Comparison of ENCODE assay signal across 8 cellular contexts in the genomic region with DNA sequence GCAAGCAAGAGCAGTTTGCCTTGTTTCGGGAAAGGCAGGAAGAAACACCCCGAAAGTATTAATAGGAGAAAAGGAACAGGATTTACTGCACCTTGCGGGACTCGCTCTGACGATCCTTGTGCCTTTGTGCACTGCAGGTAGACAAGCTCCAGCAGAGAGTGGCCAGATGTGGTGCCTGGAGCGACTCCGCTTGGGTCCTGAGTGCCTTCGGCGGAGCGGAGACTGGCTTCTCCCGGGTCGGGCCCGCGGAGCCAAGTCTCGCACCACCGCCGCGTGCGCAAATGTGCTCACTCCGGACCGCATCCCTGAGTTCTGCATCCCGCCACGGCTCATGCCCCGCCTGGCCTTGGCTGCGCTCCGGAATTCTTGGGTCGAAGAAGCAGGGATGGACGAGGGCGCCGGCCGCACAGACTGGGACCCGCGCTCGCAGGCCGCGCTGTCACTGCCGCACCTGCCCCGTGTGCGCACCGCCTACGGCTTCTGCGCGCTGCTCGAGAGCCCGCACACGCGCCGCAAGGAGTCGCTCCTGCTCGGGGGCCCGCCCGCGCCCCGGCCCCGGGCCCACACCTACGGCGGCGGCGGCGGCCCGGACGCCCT. TPM values are rescaled to one million over a fixed set of nuclear protein-coding genes. Genes with fewer than 3 reads are reported as not detected.
DNase-seq lines count a peak whose midpoint lies in the region; ATAC-seq and TF ChIP-seq lines count a peak whose summit lies in the region.

No MANE protein-coding gene starts in this region.

- no peaks in the 10 kb centered on the region for H3K36me3 ChIP-seq in KMS-11 (ENCODE audit: insufficient read depth)

- no peak overlapping the region for H3K9ac ChIP-seq in KMS-11

- peak overlapping the region; percentile 93 for H3K4me3 Mint-ChIP-seq in activated T-helper 17 cell treated with anti-CD3 and anti-CD28 coated beads, Interleukin-2, amount 50 U/mL, for 72 hours

- H3K36me3 Mint-ChIP-seq in activated T-helper 17 cell treated with anti-CD3 and anti-CD28 coated beads, Interleukin-2, amount 50 U/mL, for 72 hours (ENCODE audit: low read depth) = peaks cover 34% of the 10 kb centered on the region

- H3K4me1 ChIP-seq in KMS-11 (ENCODE audit: low read depth, poor library complexity, severe bottlenecking) = peaks cover 8% of the 10 kb centered on the region

- H2AFZ ChIP-seq in KMS-11 (ENCODE audit: low read depth) = peak overlapping the region; percentile 9; the same call in 1 of the 2 replicates

- no peaks in the 10 kb centered on the region for H3K27me3 Mint-ChIP-seq in activated T-helper 17 cell treated with anti-CD3 and anti-CD28 coated beads, Interleukin-2, amount 50 U/mL, for 72 hours

- H4K20me1 ChIP-seq in KMS-11 (ENCODE audit: insufficient read depth) = no peaks in the 10 kb centered on the region

- H3K9me3 Mint-ChIP-seq in activated T-helper 17 cell treated with anti-CD3 and anti-CD28 coated beads, Interleukin-2, amount 50 U/mL, for 72 hours = no peaks in the 10 kb centered on the region

- peak overlapping the region; percentile 54 for H3K4me2 ChIP-seq in KMS-11

- H3K27me3 ChIP-seq in KMS-11 (ENCODE audit: insufficient read depth, low read depth) = peaks cover 7% of the 10 kb centered on the region; the same call in 1 of the 2 replicates

- H3K79me2 ChIP-seq in KMS-11 (ENCODE audit: insufficient read depth, low read depth) = no peaks in the 10 kb centered on the region

- H3K4me3 ChIP-seq in GM12865 (ENCODE audit: low read depth, low read length) (peak overlapping the region; percentile 33), KMS-11 (IDR thresholded peaks at IDR 0.05; ENCODE audit: insufficient read depth, low read depth, low read length) (no peak overlapping the region)

- H3K4me1 Mint-ChIP-seq in activated T-helper 17 cell treated with anti-CD3 and anti-CD28 coated beads, Interleukin-2, amount 50 U/mL, for 72 hours = peaks cover 24% of the 10 kb centered on the region

- DNase-seq in GM12865 (ENCODE audit: low read depth) = no peak
- DNase-seq in Right ventricle myocardium inferior (ENCODE audit: missing footprints) = peak; percentile 64
- DNase-seq in posterior cingulate gyrus = peak in 7 of 10 donors; percentile 12 to 88 (median 35)
- no peak for DNase-seq in NOMO-1 (lab: John Stamatoyannopoulos, UW; ENCODE audit: unreplicated experiment in 2 of 2)
- no peak for DNase-seq in NCI-H2029 (lab: John Stamatoyannopoulos, UW)

- TF ChIP-seq CTCF in GM12865 (IDR thresholded peaks at IDR 0.05; ENCODE audit: insufficient read depth, low read depth, low read length, missing control alignments) (no peak), KMS-11 (conservative IDR thresholded peaks at IDR 0.05; ENCODE audit: low read depth, low read length) (no peak)

- intact Hi-C loops in Right ventricle myocardium inferior (cut with DNase I) = no loop called here
- intact Hi-C loops in posterior cingulate gyrus (cut with DNase I) = loop anchor here (10.0 kb wide), 1 partner anchor 237 kb away; no protein-coding TSS in a partner anchor

- peak; percentile 61 for ATAC-seq in activated T-helper 17 cell treated with anti-CD3 and anti-CD28 coated beads, Interleukin-2, amount 50 U/mL, for 72 hours (replicated peaks)
- peak; percentile 29 for ATAC-seq in Right ventricle myocardium inferior
- ATAC-seq in HG03520 (IDR thresholded peaks at IDR 0.05; ENCODE audit: unreplicated experiment) = no peak

- peak overlapping the region; percentile 89 for H3K27ac Mint-ChIP-seq in activated T-helper 17 cell treated with anti-CD3 and anti-CD28 coated beads, Interleukin-2, amount 50 U/mL, for 72 hours

- no peak overlapping the region for H3K27ac ChIP-seq in KMS-11

RNA-seq across cellular contexts. Expression of gene C2CD4A, which starts 0.8 kb away (rescaled TPM):
- 1 to 10 TPM; 1.3 to 5.8 TPM for total RNA-seq in activated T-helper 17 cell treated with anti-CD3 and anti-CD28 coated beads, Interleukin-2, amount 50 U/mL, for 72 hours
- total RNA-seq in Right ventricle myocardium inferior = not detected

RNA-seq across cellular contexts. Expression of gene VPS13C, which starts 7.3 kb away (rescaled TPM):
- 10 to 100 TPM; 67.0 to 85.2 TPM for total RNA-seq in activated T-helper 17 cell treated with anti-CD3 and anti-CD28 coated beads, Interleukin-2, amount 50 U/mL, for 72 hours
- total RNA-seq in Right ventricle myocardium inferior = 34.5 TPM

Comparison
In these comparisons a context has a peak if more than half of its experiments do, and no peak if none do; other contexts are left out.
1. DNase-seq: peak in Right ventricle myocardium inferior (single experiment) and posterior cingulate gyrus (7 of 10); none in GM12865 (single experiment), NOMO-1 (0 of 2) and NCI-H2029 (single experiment).